Comparison of ENCODE assay signal across 8 cellular contexts in genomic region chr7:116955801-116956514, GRCh38. TPM values are rescaled to one million over a fixed set of nuclear protein-coding genes. Genes with fewer than 3 reads are reported as not detected.
DNase-seq lines count a peak whose midpoint lies in the region; ATAC-seq and TF ChIP-seq lines count a peak whose summit lies in the region.

No MANE protein-coding gene starts in this region.

- H3K36me3 Mint-ChIP-seq in CD4-positive, alpha-beta memory T cell = peaks cover 0 to 4% of the 10 kb centered on the region in 2 donors

- dilution Hi-C loops in mammary epithelial cell (cut with HindIII; ENCODE audit: low sequenced_read_pairs) = no loop called here

- no peak overlapping the region for H3K4me3 ChIP-seq in CD4-positive, alpha-beta memory T cell (ENCODE audit: low read length in 2 of 2)
- H3K4me3 ChIP-seq in mammary epithelial cell (replicated peaks in 1 of 3; ENCODE audit: insufficient read depth in 1 of 3, low read depth in 2 of 3, low read length in 3 of 3) (peak overlapping the region in 2 of 3 experiments; percentile 79 to 84), prostate gland (no peak overlapping the region)

- H3K27ac ChIP-seq in CD4-positive, alpha-beta memory T cell (ENCODE audit: low read depth, low read length) = no peak overlapping the region
- H3K27ac ChIP-seq in mammary epithelial cell (ENCODE audit: insufficient read depth, low read depth, low read length) (no peak overlapping the region), prostate gland (peak overlapping the region in 1 of 2 donors; percentile 21)

- H3K36me3 ChIP-seq in CD4-positive, alpha-beta memory T cell (ENCODE audit: insufficient read depth, low read length) = no peaks in the 10 kb centered on the region
- H3K36me3 ChIP-seq in mammary epithelial cell (ENCODE audit: insufficient read depth, low read length) (no peaks in the 10 kb centered on the region), prostate gland (no peaks in the 10 kb centered on the region)

- TF ChIP-seq POLR2A in prostate gland (IDR thresholded peaks at IDR 0.05) = no peak

- CTCF ChIA-PET in CD4-positive, alpha-beta memory T cell (lab: Charles Lee; ENCODE audit: partially characterized antibody) = interaction anchor here (1.2 to 1.5 kb wide), 2 partner anchors 26 to 29 kb away, joined by 6 read pairs; no protein-coding TSS in a partner anchor
- CTCF ChIA-PET in mammary epithelial cell (lab: Charles Lee; ENCODE audit: low non-redundant PET) = no interaction called here

- in situ Hi-C loops in mammary epithelial cell (cut with MboI; ENCODE audit: low sequenced_read_pairs in 2 of 2) = no loop called here

- POLR2A ChIA-PET in CD4-positive, alpha-beta memory T cell (lab: Charles Lee; ENCODE audit: partially characterized antibody) = no interaction called here

- TF ChIP-seq CTCF in mammary epithelial cell (conservative IDR thresholded peaks at IDR 0.05 in 1 of 2, IDR thresholded peaks at IDR 0.05 in 1 of 2; ENCODE audit: extremely low read depth in 1 of 2, insufficient read depth in 1 of 2, low read depth in 1 of 2, low read length in 2 of 2) (no peak), prostate gland (IDR thresholded peaks at IDR 0.05) (no peak)

- no peaks in the 10 kb centered on the region for H3K27me3 Mint-ChIP-seq in CD4-positive, alpha-beta memory T cell

- H3K27me3 ChIP-seq in CD4-positive, alpha-beta memory T cell (ENCODE audit: insufficient read depth, low read length) = no peaks in the 10 kb centered on the region
- H3K27me3 ChIP-seq in mammary epithelial cell (ENCODE audit: insufficient read depth, low read length) (no peaks in the 10 kb centered on the region), prostate gland (replicated peaks; ENCODE audit: insufficient read depth) (no peaks in the 10 kb centered on the region)

- H2AFZ ChIP-seq in mammary epithelial cell (ENCODE audit: low read depth, low read length) = no peak overlapping the region

- peaks cover 17 to 36% (median 25%) of the 10 kb centered on the region in 4 donors for H3K4me1 Mint-ChIP-seq in CD4-positive, alpha-beta memory T cell

- peaks cover 0 to 2% (median 0%) of the 10 kb centered on the region in 8 donors for H3K9me3 Mint-ChIP-seq in CD4-positive, alpha-beta memory T cell

- ATAC-seq in GM19395 (IDR thresholded peaks at IDR 0.05; ENCODE audit: unreplicated experiment) (peak; percentile 82), HG03354 (IDR thresholded peaks at IDR 0.05; ENCODE audit: poor library complexity, severe bottlenecking, unreplicated experiment) (peak; percentile 70)

- H3K4me2 ChIP-seq in mammary epithelial cell (ENCODE audit: insufficient read depth, low read depth, low read length) = peak overlapping the region; percentile 93

- 56% methylated on average over 4 of the region's 4 CpGs for WGBS in mammary epithelial cell (ENCODE audit: low coverage, missing lambda C conversion rate)
- 59% methylated on average over 4 of the region's 4 CpGs for WGBS in prostate gland

- H4K20me1 ChIP-seq in mammary epithelial cell (ENCODE audit: insufficient read depth, low read length) = no peaks in the 10 kb centered on the region

- no peak overlapping the region for H3K9ac ChIP-seq in mammary epithelial cell (ENCODE audit: insufficient read depth, low read length)

- no peaks in the 10 kb centered on the region for H3K9me3 ChIP-seq in CD4-positive, alpha-beta memory T cell (ENCODE audit: control insufficient read depth in 1 of 2, low read length in 2 of 2)
- H3K9me3 ChIP-seq in mammary epithelial cell (replicated peaks; ENCODE audit: insufficient read depth, low read length) (no peaks in the 10 kb centered on the region), prostate gland (no peaks in the 10 kb centered on the region)

- H3K4me1 ChIP-seq in CD4-positive, alpha-beta memory T cell (ENCODE audit: insufficient read depth, low read length) = peaks cover 26% of the 10 kb centered on the region
- H3K4me1 ChIP-seq in mammary epithelial cell (ENCODE audit: insufficient read depth, low read length) = peaks cover 17% of the 10 kb centered on the region
- peaks cover 4% of the 10 kb centered on the region for H3K4me1 ChIP-seq in prostate gland (replicated peaks)

- no peak for DNase-seq in CD4-positive, alpha-beta memory T cell
- no peak for DNase-seq in mammary epithelial cell
- DNase-seq in prostate gland (ENCODE audit: low spot score) = peak; percentile 8
- no peak for DNase-seq in central memory CD4-positive, alpha-beta T cell
- DNase-seq in SKM-1 treated with dmso at 0.1 percent for 144 hours (lab: John Stamatoyannopoulos, UW; ENCODE audit: unreplicated experiment) = no peak
- DNase-seq in NK-92 (lab: John Stamatoyannopoulos, UW; ENCODE audit: unreplicated experiment) = no peak

- peak overlapping the region in 5 of 8 donors; percentile 1 to 98 (median 96) for H3K4me3 Mint-ChIP-seq in CD4-positive, alpha-beta memory T cell

- peaks cover 68% of the 10 kb centered on the region for H3K79me2 ChIP-seq in mammary epithelial cell (ENCODE audit: insufficient read depth, low read length)

- no TSS peak for BruUV-seq in mammary epithelial cell (replicated peaks; lab: Mats Ljungman, UMichigan)

- peak overlapping the region; percentile 14 to 89 (median 67) for H3K27ac Mint-ChIP-seq in CD4-positive, alpha-beta memory T cell

- intact Hi-C loops in CD4-positive, alpha-beta memory T cell (cut with micrococcal nuclease) = no loop called here
- intact Hi-C loops in mammary epithelial cell (cut with micrococcal nuclease) = no loop called here
- intact Hi-C loops in prostate gland (cut with DNase I) = no loop called here

RNA-seq across cellular contexts. Expression of gene ST7, which starts 2.7 kb away (rescaled TPM):
- total RNA-seq in CD4-positive, alpha-beta memory T cell = 1 to 10 TPM; 3.8 to 4.0 TPM
- polyA plus RNA-seq in CD4-positive, alpha-beta memory T cell = 1 to 10 TPM; 4.0 to 6.6 TPM
- total RNA-seq in mammary epithelial cell (10 to 100 TPM; 17.4 to 19.7 TPM), prostate gland (10 to 100 TPM; 18.7 to 27.5 TPM)
- 15.7 TPM for polyA plus RNA-seq in mammary epithelial cell
- 36.2 TPM for polyA minus RNA-seq in mammary epithelial cell

Comparison
In these comparisons a context has a peak if more than half of its experiments do, and no peak if none do; other contexts are left out.
1. H3K4me3 ChIP-seq: peak in mammary epithelial cell (2 of 3); none in CD4-positive, alpha-beta memory T cell (0 of 2) and prostate gland (0 of 2).